In the genomic region with DNA sequence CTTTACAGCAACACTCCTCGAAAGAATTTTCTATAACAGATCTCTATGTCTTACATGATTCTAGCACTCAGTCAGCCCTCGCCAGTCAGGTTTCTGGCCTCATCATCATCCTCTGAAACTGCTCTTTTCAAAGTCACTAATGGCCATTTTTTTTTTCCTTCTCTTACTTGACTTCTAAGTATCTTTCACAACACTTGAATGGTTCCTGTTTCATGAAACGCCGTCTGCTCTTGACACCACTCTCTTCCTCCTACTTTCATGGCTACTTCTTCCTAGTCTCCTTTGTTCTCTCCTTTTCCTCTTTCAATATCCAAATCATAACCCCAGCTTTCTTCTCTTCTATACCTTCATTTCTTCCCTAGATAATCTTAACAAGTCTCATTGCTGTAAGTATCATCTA, we compare ENCODE assay signal across 1 cellular context.
TF ChIP-seq lines count a peak whose summit lies in the region.

No MANE protein-coding gene starts in this region.

TF ChIP-seq in K562, 482 proteins besides CTCF, POLR2A, EP300 and RAD21 (continued from another document):
- TF ChIP-seq ZSCAN32 (CRISPR knock-in tag; IDR thresholded peaks at IDR 0.05) (no peak), CBFA2T3 (IDR thresholded peaks at IDR 0.05) (no peak), SIN3B (IDR thresholded peaks at IDR 0.05; ENCODE audit: low read depth) (no peak)
- TF ChIP-seq, protein P1, sequence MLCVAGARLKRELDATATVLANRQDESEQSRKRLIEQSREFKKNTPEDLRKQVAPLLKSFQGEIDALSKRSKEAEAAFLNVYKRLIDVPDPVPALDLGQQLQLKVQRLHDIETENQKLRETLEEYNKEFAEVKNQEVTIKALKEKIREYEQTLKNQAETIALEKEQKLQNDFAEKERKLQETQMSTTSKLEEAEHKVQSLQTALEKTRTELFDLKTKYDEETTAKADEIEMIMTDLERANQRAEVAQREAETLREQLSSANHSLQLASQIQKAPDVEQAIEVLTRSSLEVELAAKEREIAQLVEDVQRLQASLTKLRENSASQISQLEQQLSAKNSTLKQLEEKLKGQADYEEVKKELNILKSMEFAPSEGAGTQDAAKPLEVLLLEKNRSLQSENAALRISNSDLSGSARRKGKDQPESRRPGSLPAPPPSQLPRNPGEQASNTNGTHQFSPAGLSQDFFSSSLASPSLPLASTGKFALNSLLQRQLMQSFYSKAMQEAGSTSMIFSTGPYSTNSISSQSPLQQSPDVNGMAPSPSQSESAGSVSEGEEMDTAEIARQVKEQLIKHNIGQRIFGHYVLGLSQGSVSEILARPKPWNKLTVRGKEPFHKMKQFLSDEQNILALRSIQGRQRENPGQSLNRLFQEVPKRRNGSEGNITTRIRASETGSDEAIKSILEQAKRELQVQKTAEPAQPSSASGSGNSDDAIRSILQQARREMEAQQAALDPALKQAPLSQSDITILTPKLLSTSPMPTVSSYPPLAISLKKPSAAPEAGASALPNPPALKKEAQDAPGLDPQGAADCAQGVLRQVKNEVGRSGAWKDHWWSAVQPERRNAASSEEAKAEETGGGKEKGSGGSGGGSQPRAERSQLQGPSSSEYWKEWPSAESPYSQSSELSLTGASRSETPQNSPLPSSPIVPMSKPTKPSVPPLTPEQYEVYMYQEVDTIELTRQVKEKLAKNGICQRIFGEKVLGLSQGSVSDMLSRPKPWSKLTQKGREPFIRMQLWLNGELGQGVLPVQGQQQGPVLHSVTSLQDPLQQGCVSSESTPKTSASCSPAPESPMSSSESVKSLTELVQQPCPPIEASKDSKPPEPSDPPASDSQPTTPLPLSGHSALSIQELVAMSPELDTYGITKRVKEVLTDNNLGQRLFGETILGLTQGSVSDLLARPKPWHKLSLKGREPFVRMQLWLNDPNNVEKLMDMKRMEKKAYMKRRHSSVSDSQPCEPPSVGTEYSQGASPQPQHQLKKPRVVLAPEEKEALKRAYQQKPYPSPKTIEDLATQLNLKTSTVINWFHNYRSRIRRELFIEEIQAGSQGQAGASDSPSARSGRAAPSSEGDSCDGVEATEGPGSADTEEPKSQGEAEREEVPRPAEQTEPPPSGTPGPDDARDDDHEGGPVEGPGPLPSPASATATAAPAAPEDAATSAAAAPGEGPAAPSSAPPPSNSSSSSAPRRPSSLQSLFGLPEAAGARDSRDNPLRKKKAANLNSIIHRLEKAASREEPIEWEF (CRISPR knock-in tag; IDR thresholded peaks at IDR 0.05): no peak
- TF ChIP-seq, protein P2, sequence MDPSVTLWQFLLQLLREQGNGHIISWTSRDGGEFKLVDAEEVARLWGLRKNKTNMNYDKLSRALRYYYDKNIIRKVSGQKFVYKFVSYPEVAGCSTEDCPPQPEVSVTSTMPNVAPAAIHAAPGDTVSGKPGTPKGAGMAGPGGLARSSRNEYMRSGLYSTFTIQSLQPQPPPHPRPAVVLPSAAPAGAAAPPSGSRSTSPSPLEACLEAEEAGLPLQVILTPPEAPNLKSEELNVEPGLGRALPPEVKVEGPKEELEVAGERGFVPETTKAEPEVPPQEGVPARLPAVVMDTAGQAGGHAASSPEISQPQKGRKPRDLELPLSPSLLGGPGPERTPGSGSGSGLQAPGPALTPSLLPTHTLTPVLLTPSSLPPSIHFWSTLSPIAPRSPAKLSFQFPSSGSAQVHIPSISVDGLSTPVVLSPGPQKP (CRISPR knock-in tag; IDR thresholded peaks at IDR 0.05): no peak
TF ChIP-seq in K562: peak in this region for 0.
